In genomic region chr2:202265467-202266277, GRCh38 we compare ENCODE assay signal across 1 cellular context.
TF ChIP-seq lines count a peak whose summit lies in the region.

Gene NOP58 (plus strand): TSS chr2:202265763. CDS start chr2:202265942, 179 bp downstream.

TF ChIP-seq in HepG2, 621 proteins besides CTCF, POLR2A, EP300 and RAD21 (continued from another document and continues in another):
- TF ChIP-seq, protein P1, sequence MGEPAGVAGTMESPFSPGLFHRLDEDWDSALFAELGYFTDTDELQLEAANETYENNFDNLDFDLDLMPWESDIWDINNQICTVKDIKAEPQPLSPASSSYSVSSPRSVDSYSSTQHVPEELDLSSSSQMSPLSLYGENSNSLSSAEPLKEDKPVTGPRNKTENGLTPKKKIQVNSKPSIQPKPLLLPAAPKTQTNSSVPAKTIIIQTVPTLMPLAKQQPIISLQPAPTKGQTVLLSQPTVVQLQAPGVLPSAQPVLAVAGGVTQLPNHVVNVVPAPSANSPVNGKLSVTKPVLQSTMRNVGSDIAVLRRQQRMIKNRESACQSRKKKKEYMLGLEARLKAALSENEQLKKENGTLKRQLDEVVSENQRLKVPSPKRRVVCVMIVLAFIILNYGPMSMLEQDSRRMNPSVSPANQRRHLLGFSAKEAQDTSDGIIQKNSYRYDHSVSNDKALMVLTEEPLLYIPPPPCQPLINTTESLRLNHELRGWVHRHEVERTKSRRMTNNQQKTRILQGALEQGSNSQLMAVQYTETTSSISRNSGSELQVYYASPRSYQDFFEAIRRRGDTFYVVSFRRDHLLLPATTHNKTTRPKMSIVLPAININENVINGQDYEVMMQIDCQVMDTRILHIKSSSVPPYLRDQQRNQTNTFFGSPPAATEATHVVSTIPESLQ (CRISPR knock-in tag; conservative IDR thresholded peaks at IDR 0.05), result no peak; the same call in 1 of the 2 replicates
- TF ChIP-seq ZNF597 (CRISPR knock-in tag; IDR thresholded peaks at IDR 0.05), result no peak
- peak; percentile 97 for TF ChIP-seq SMYD3 (CRISPR knock-in tag; IDR thresholded peaks at IDR 0.05)
- TF ChIP-seq TAF15 (IDR thresholded peaks at IDR 0.05; ENCODE audit: low read depth, low read length, poor library complexity, severe bottlenecking), result no peak
- no peak for TF ChIP-seq ZNF180 (CRISPR knock-in tag; IDR thresholded peaks at IDR 0.05; ENCODE audit: borderline replicate concordance, low read depth)
- TF ChIP-seq, protein P2, sequence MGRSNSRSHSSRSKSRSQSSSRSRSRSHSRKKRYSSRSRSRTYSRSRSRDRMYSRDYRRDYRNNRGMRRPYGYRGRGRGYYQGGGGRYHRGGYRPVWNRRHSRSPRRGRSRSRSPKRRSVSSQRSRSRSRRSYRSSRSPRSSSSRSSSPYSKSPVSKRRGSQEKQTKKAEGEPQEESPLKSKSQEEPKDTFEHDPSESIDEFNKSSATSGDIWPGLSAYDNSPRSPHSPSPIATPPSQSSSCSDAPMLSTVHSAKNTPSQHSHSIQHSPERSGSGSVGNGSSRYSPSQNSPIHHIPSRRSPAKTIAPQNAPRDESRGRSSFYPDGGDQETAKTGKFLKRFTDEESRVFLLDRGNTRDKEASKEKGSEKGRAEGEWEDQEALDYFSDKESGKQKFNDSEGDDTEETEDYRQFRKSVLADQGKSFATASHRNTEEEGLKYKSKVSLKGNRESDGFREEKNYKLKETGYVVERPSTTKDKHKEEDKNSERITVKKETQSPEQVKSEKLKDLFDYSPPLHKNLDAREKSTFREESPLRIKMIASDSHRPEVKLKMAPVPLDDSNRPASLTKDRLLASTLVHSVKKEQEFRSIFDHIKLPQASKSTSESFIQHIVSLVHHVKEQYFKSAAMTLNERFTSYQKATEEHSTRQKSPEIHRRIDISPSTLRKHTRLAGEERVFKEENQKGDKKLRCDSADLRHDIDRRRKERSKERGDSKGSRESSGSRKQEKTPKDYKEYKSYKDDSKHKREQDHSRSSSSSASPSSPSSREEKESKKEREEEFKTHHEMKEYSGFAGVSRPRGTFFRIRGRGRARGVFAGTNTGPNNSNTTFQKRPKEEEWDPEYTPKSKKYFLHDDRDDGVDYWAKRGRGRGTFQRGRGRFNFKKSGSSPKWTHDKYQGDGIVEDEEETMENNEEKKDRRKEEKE (IDR thresholded peaks at IDR 0.05), result no peak
- peak; percentile 78 for TF ChIP-seq GATAD2A (CRISPR knock-in tag; IDR thresholded peaks at IDR 0.05)
- no peak for TF ChIP-seq MBNL3 (CRISPR knock-in tag; conservative IDR thresholded peaks at IDR 0.05)
- no peak; the same call in 1 of the 2 replicates for TF ChIP-seq ZNF550 (CRISPR knock-in tag; IDR thresholded peaks at IDR 0.05; ENCODE audit: borderline replicate concordance)
- peak; percentile 34; the same call in 1 of the 2 replicates for TF ChIP-seq ESRRA (CRISPR knock-in tag; IDR thresholded peaks at IDR 0.05; ENCODE audit: low read depth)
- no peak for TF ChIP-seq ZNF646 (CRISPR knock-in tag; IDR thresholded peaks at IDR 0.05)
- TF ChIP-seq MEIS2 (CRISPR knock-in tag; IDR thresholded peaks at IDR 0.05), result peak; percentile 76; the same call in 1 of the 2 replicates
- TF ChIP-seq TMF1 (CRISPR knock-in tag; IDR thresholded peaks at IDR 0.05; ENCODE audit: low read depth), result peak; percentile 58; the same call in 1 of the 2 replicates
- TF ChIP-seq, protein P3, sequence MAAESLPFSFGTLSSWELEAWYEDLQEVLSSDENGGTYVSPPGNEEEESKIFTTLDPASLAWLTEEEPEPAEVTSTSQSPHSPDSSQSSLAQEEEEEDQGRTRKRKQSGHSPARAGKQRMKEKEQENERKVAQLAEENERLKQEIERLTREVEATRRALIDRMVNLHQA (CRISPR knock-in tag; IDR thresholded peaks at IDR 0.05), result 0 out of 2 replicates have a peak, but pooled peaks have one; percentile 28
- TF ChIP-seq ARID5B (CRISPR knock-in tag; IDR thresholded peaks at IDR 0.05), result peak; percentile 46; the same call in 1 of the 2 replicates
- TF ChIP-seq BCL6 (CRISPR knock-in tag; IDR thresholded peaks at IDR 0.05), result peak; percentile 70
- TF ChIP-seq ZNF598 (CRISPR knock-in tag; IDR thresholded peaks at IDR 0.05; ENCODE audit: borderline replicate concordance), result peak; percentile 90
- TF ChIP-seq ZBTB3 (CRISPR knock-in tag; IDR thresholded peaks at IDR 0.05; ENCODE audit: borderline replicate concordance, low read depth), result no peak; the same call in 1 of the 2 replicates
- TF ChIP-seq CREB3 (CRISPR knock-in tag; IDR thresholded peaks at IDR 0.05), result peak; percentile 35; the same call in 1 of the 2 replicates
- TF ChIP-seq ZNF160 (CRISPR knock-in tag; IDR thresholded peaks at IDR 0.05), result 0 out of 2 replicates have a peak, but pooled peaks have one; percentile 38
- peak; percentile 34; the same call in 1 of the 2 replicates for TF ChIP-seq HNF4G (IDR thresholded peaks at IDR 0.05; ENCODE audit: borderline replicate concordance, low read depth, low read length)
- TF ChIP-seq HNF4G (CRISPR knock-in tag; IDR thresholded peaks at IDR 0.05; ENCODE audit: borderline replicate concordance, low read depth), result peak; percentile 76
- TF ChIP-seq, protein P4, sequence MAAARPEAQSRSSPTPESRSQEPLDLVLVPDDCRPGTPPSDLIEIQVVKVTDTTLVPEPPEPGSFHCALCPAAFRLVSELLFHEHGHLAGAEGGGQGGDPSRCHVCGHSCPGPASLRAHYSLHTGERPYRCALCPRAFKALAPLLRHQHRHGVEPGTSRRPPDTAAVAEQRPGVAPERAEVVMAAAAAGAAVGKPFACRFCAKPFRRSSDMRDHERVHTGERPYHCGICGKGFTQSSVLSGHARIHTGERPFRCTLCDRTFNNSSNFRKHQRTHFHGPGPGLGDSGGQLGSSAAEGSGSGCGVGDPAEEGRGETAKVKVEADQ (CRISPR knock-in tag; IDR thresholded peaks at IDR 0.05; ENCODE audit: borderline replicate concordance), result peak; percentile 90; the same call in 1 of the 2 replicates
- TF ChIP-seq SP1 (IDR thresholded peaks at IDR 0.05), result no peak
- peak; percentile 9; the same call in 1 of the 2 replicates for TF ChIP-seq SP1 (CRISPR knock-in tag; IDR thresholded peaks at IDR 0.05)
- TF ChIP-seq ZNF17 (CRISPR knock-in tag; IDR thresholded peaks at IDR 0.05), result peak; percentile 93; the same call in 1 of the 2 replicates
- TF ChIP-seq TFE3 (CRISPR knock-in tag; IDR thresholded peaks at IDR 0.05), result peak; percentile 42
